ENCODE assay signal across 1 cellular context in the genomic region with DNA sequence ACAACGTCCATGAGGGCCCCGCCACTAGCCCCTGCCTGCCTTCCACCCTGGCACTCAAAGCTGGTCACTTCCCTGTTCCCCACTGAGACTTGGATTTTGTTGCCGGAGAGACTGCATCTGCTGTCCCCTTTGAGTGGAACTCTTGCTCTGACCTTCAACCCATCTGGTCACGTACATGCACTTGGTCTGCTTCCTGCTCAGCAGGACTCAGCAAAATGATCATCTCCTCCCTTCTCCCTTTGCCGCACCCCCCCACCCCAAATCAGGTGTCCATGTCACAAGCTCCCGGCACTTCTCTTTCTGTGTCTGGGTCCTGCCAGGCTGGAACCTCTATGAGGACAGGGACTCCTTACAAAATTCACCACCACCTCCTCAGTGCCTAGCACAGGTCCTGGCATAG.
TF ChIP-seq lines count a peak whose summit lies in the region.

No MANE protein-coding gene starts in this region.

TF ChIP-seq in HepG2, 621 proteins besides CTCF, POLR2A, EP300 and RAD21:
- TF ChIP-seq ONECUT2 (CRISPR knock-in tag; IDR thresholded peaks at IDR 0.05) = no peak
- TF ChIP-seq NCOA1 (CRISPR knock-in tag; IDR thresholded peaks at IDR 0.05) = no peak
- TF ChIP-seq RFXAP (CRISPR knock-in tag; IDR thresholded peaks at IDR 0.05; ENCODE audit: borderline replicate concordance) = no peak
- no peak for TF ChIP-seq AGO1 (IDR thresholded peaks at IDR 0.05; ENCODE audit: low read depth, low read length, poor library complexity, severe bottlenecking)
- TF ChIP-seq NBN (conservative IDR thresholded peaks at IDR 0.05) = no peak
- TF ChIP-seq ZFYVE20 (CRISPR knock-in tag; IDR thresholded peaks at IDR 0.05; ENCODE audit: borderline replicate concordance, low read depth) = no peak
- no peak for TF ChIP-seq ZNF614 (CRISPR knock-in tag; IDR thresholded peaks at IDR 0.05; ENCODE audit: borderline replicate concordance)
- no peak for TF ChIP-seq TP53 (CRISPR knock-in tag; conservative IDR thresholded peaks at IDR 0.05)
- TF ChIP-seq FOXK1 (CRISPR knock-in tag; IDR thresholded peaks at IDR 0.05; ENCODE audit: borderline replicate concordance, low read depth) = no peak
- TF ChIP-seq ZNF563 (CRISPR knock-in tag; IDR thresholded peaks at IDR 0.05) = no peak
- TF ChIP-seq ZNF547 (CRISPR knock-in tag; IDR thresholded peaks at IDR 0.05) = no peak
- TF ChIP-seq, protein P1, sequence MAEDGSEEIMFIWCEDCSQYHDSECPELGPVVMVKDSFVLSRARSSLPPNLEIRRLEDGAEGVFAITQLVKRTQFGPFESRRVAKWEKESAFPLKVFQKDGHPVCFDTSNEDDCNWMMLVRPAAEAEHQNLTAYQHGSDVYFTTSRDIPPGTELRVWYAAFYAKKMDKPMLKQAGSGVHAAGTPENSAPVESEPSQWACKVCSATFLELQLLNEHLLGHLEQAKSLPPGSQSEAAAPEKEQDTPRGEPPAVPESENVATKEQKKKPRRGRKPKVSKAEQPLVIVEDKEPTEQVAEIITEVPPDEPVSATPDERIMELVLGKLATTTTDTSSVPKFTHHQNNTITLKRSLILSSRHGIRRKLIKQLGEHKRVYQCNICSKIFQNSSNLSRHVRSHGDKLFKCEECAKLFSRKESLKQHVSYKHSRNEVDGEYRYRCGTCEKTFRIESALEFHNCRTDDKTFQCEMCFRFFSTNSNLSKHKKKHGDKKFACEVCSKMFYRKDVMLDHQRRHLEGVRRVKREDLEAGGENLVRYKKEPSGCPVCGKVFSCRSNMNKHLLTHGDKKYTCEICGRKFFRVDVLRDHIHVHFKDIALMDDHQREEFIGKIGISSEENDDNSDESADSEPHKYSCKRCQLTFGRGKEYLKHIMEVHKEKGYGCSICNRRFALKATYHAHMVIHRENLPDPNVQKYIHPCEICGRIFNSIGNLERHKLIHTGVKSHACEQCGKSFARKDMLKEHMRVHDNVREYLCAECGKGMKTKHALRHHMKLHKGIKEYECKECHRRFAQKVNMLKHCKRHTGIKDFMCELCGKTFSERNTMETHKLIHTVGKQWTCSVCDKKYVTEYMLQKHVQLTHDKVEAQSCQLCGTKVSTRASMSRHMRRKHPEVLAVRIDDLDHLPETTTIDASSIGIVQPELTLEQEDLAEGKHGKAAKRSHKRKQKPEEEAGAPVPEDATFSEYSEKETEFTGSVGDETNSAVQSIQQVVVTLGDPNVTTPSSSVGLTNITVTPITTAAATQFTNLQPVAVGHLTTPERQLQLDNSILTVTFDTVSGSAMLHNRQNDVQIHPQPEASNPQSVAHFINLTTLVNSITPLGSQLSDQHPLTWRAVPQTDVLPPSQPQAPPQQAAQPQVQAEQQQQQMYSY (CRISPR knock-in tag; IDR thresholded peaks at IDR 0.05) = no peak
- no peak for TF ChIP-seq HNF1A (IDR thresholded peaks at IDR 0.05; ENCODE audit: low read depth)
- no peak for TF ChIP-seq HNF1A (CRISPR knock-in tag; IDR thresholded peaks at IDR 0.05; ENCODE audit: borderline replicate concordance)
- no peak for TF ChIP-seq ZNF33B (CRISPR knock-in tag; IDR thresholded peaks at IDR 0.05)
- TF ChIP-seq HNRNPH1 (optimal IDR thresholded peaks at IDR 0.05; ENCODE audit: low read depth, low read length) = no peak
- TF ChIP-seq ZKSCAN5 (CRISPR knock-in tag; IDR thresholded peaks at IDR 0.05) = no peak
- TF ChIP-seq TFDP2 (CRISPR knock-in tag; IDR thresholded peaks at IDR 0.05) = no peak
- TF ChIP-seq HIVEP1 (CRISPR knock-in tag; IDR thresholded peaks at IDR 0.05) = no peak
- TF ChIP-seq ZNF350 (CRISPR knock-in tag; IDR thresholded peaks at IDR 0.05; ENCODE audit: borderline replicate concordance, low read depth) = no peak
- TF ChIP-seq ZZZ3 (CRISPR knock-in tag; IDR thresholded peaks at IDR 0.05; ENCODE audit: borderline replicate concordance) = no peak
TF ChIP-seq in HepG2: peak in this region for 0.
